Comparison of ENCODE assay signal across 18 cellular contexts in the genomic region with DNA sequence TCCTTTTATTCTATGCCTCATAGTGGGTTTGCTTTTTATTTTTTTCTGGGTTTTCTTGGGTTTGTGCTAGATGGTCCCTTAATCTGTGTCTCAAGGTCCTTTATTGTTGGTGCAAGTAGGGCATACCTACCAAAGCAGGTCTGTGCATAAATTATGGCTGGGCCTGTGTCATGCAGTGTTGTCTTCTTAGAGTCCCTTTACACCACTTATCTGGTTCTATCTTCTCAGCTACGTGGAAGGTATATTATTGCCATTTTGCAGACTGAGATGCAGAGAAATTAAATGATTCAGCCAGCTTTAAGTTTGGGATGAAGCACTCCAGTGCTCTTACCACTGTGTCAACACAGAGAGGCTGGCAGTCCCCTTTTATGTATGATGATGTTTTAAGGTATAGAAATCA.
DNase-seq lines count a peak whose midpoint lies in the region; ATAC-seq and TF ChIP-seq lines count a peak whose summit lies in the region.
"Had no signal": no experiment of that assay in that cellular context is flagged by ENCODE, and none has a peak within 500 bp of the region (broad histone marks: within the 10 kb centered on the region; RNA-seq: fewer than 3 reads in every experiment).

No MANE protein-coding gene starts in this region.

- H3K9me3 Mint-ChIP-seq in H9, result no peaks in the 10 kb centered on the region
- H3K9me3 Mint-ChIP-seq: CD14-positive monocyte had no signal

- no peaks in the 10 kb centered on the region for H3K9me2 ChIP-seq in SK-N-SH

- H3F3A ChIP-seq in SK-N-SH (replicated peaks; ENCODE audit: insufficient read depth), result no peaks in the 10 kb centered on the region

- H3K4me1 Mint-ChIP-seq in H9, result peaks cover 11 to 13% of the 10 kb centered on the region in 2 experiments
- H3K4me1 Mint-ChIP-seq: CD14-positive monocyte had no signal

- no peak overlapping the region for H3K23ac ChIP-seq in neuronal stem cell (ENCODE audit: low read depth, low read length, poor library complexity)
- H3K23ac ChIP-seq in H9 (ENCODE audit: insufficient read length, low read depth, low read length), result no peak overlapping the region

- H4K8ac ChIP-seq in neuronal stem cell (ENCODE audit: low read depth, low read length), result no peak overlapping the region
- H4K8ac ChIP-seq in H9 (replicated peaks; ENCODE audit: insufficient read length, low read depth, low read length), result no peak overlapping the region

- peak; percentile 35 for ATAC-seq in foreskin keratinocyte
- no peak for ATAC-seq in HG03039 (IDR thresholded peaks at IDR 0.05; ENCODE audit: unreplicated experiment)
- ATAC-seq: GM12878 had no signal

- H4K20me1 ChIP-seq in SK-N-SH (ENCODE audit: insufficient read depth), result no peaks in the 10 kb centered on the region
- H4K20me1 ChIP-seq in H9 (ENCODE audit: control insufficient read depth, insufficient read depth, insufficient read length), result no peaks in the 10 kb centered on the region

- no peak overlapping the region for H2BK20ac ChIP-seq in H9 (ENCODE audit: low read depth, low read length, poor library complexity, severe bottlenecking)

- peak overlapping the region; percentile 52 for H3K4me2 ChIP-seq in SK-N-SH
- H3K4me2 ChIP-seq in neuronal stem cell (ENCODE audit: insufficient read depth, low read length, poor library complexity, severe bottlenecking), result no peak overlapping the region
- no peak overlapping the region for H3K4me2 ChIP-seq in H9 (ENCODE audit: insufficient read depth, insufficient read length, low read length)

- H3K18ac ChIP-seq in neuronal stem cell (ENCODE audit: low read length) (no peak overlapping the region), H9 (ENCODE audit: insufficient read length, low read depth, low read length) (no peak overlapping the region)

- H3K9ac ChIP-seq in SK-N-SH (no peak overlapping the region), neuronal stem cell (ENCODE audit: low read depth, low read length, poor library complexity) (no peak overlapping the region), H9 (ENCODE audit: extremely low read depth, insufficient read length, low read length) (no peak overlapping the region)
- H3K9ac ChIP-seq: GM23248 had no signal

- POLR2A ChIA-PET in SK-N-SH (lab: Yijun Ruan, JAX), result interaction anchor here (0.6 kb wide), 1 partner anchor 11 kb away, joined by 4 read pairs; no protein-coding TSS in a partner anchor

- no peak overlapping the region; a peak in 1 of 7 replicates for H3K27ac Mint-ChIP-seq in H9
- H3K27ac Mint-ChIP-seq: CD14-positive monocyte had no signal

- no peak overlapping the region for H3K56ac ChIP-seq in H9 (ENCODE audit: insufficient read length, low read depth, low read length)

- H4K5ac ChIP-seq in H9 (ENCODE audit: insufficient read length, low read depth, low read length), result no peak overlapping the region

- H3K36me3 Mint-ChIP-seq in H9 (ENCODE audit: insufficient read depth in 1 of 3, low read depth in 3 of 3), result no peaks in the 10 kb centered on the region
- H3K36me3 Mint-ChIP-seq: CD14-positive monocyte had no signal

- H2AFZ ChIP-seq in SK-N-SH (ENCODE audit: low read depth) (peak overlapping the region; percentile 54; the same call in 1 of the 2 replicates), neuronal stem cell (ENCODE audit: low read length) (peak overlapping the region; percentile 27), H9 (ENCODE audit: low read length) (no peak overlapping the region)
- H2AFZ ChIP-seq: GM23248 had no signal

- no peaks in the 10 kb centered on the region for H3K79me1 ChIP-seq in neuronal stem cell (ENCODE audit: low read depth, low read length)
- no peaks in the 10 kb centered on the region for H3K79me1 ChIP-seq in H9 (ENCODE audit: insufficient read depth, low read depth, low read length, poor library complexity, severe bottlenecking)

- H3K23me2 ChIP-seq in H9 (ENCODE audit: insufficient read length, low read depth, low read length, poor library complexity, severe bottlenecking), result no peaks in the 10 kb centered on the region

- no peak overlapping the region for H4K91ac ChIP-seq in neuronal stem cell (ENCODE audit: low read depth, low read length, poor library complexity)
- H4K91ac ChIP-seq in H9 (ENCODE audit: insufficient read length, low read depth, low read length), result no peak overlapping the region

- no peak overlapping the region for H3K4me3 Mint-ChIP-seq in H9
- H3K4me3 Mint-ChIP-seq: CD14-positive monocyte had no signal

- H3K4ac ChIP-seq in neuronal stem cell (ENCODE audit: low read length) (no peak overlapping the region), H9 (ENCODE audit: low read depth, low read length) (no peak overlapping the region)

- H3K36me3 ChIP-seq in SK-N-SH (replicated peaks in 1 of 2; ENCODE audit: control insufficient read depth in 1 of 2, insufficient read depth in 2 of 2, low read length in 1 of 2) (no peaks in the 10 kb centered on the region), neuronal stem cell (replicated peaks in 1 of 2; ENCODE audit: control insufficient read depth in 2 of 2, insufficient read depth in 2 of 2, low read length in 2 of 2) (no peaks in the 10 kb centered on the region), right atrium auricular region (no peaks in the 10 kb centered on the region)

- no peak overlapping the region for H2BK15ac ChIP-seq in neuronal stem cell (ENCODE audit: low read length)
- H2BK15ac ChIP-seq in H9 (ENCODE audit: low read depth, low read length), result no peak overlapping the region

- H3K4me1 ChIP-seq in SK-N-SH (ENCODE audit: control insufficient read depth in 1 of 2, insufficient read depth in 2 of 2, low read depth in 1 of 2, low read length in 1 of 2), result peaks cover 0 to 14% of the 10 kb centered on the region in 2 experiments; a peak in 3 of 4 replicates
- H3K4me1 ChIP-seq in foreskin keratinocyte, result peaks cover 12% of the 10 kb centered on the region
- peaks cover 3 to 42% of the 10 kb centered on the region in 2 donors for H3K4me1 ChIP-seq in neuronal stem cell (ENCODE audit: control insufficient read depth in 2 of 2, insufficient read depth in 1 of 2, low read depth in 1 of 2, low read length in 2 of 2)
- 0 out of 2 replicates have a peak, but pooled peaks cover 2% of the 10 kb centered on the region for H3K4me1 ChIP-seq in H9 (ENCODE audit: insufficient read depth, low read length)
- H3K4me1 ChIP-seq in right atrium auricular region, result no peaks in the 10 kb centered on the region

- H3K27ac ChIP-seq in SK-N-SH (ENCODE audit: low read depth in 2 of 2, low read length in 1 of 2), result peak overlapping the region in 1 of 2 experiments; percentile 92; a peak in 2 of 4 replicates
- H3K27ac ChIP-seq in foreskin keratinocyte, result no peak overlapping the region
- H3K27ac ChIP-seq in neuronal stem cell (replicated peaks; ENCODE audit: low read length), result no peak overlapping the region
- H3K27ac ChIP-seq in H9 (ENCODE audit: insufficient read length, low read depth, low read length), result no peak overlapping the region
- H3K27ac ChIP-seq in right atrium auricular region, result no peak overlapping the region
- H3K27ac ChIP-seq: GM23248, HL-60 had no signal

- H3K9me3 ChIP-seq in SK-N-SH, result no peaks in the 10 kb centered on the region
- H3K9me3 ChIP-seq in neuronal stem cell (replicated peaks in 1 of 2; ENCODE audit: control insufficient read depth in 2 of 2, insufficient read depth in 1 of 2, low read depth in 1 of 2, low read length in 2 of 2), result no peaks in the 10 kb centered on the region
- no peaks in the 10 kb centered on the region for H3K9me3 ChIP-seq in H9 (ENCODE audit: control insufficient read depth, low read depth, low read length)
- H3K9me3 ChIP-seq in right atrium auricular region, result no peaks in the 10 kb centered on the region

- DNase-seq in NCI-H146 (lab: John Stamatoyannopoulos, UW) (peak; percentile 57), SK-N-SH (no peak), foreskin keratinocyte (no peak), neuronal stem cell (ENCODE audit: low spot score) (no peak), H9 (no peak), right atrium auricular region (ENCODE audit: low spot score) (no peak)
- DNase-seq in activated CD4-positive, alpha-beta T cell treated with anti-CD3 and anti-CD28 coated beads, Interleukin-2, amount 50 U/mL, for 48 hours, result no peak
- DNase-seq: ACHN; AML-193; DMS 273 treated with DMSO at 0.1 percent for 48 hours; GDM1; NCI-H2029 treated with DMSO at 0.1 percent for 48 hours; NK-92 treated with Interleukin-12 subunit alpha and Interleukin-12 subunit beta, amount 100 ng/mL, for 24 hours had no signal

- H2BK120ac ChIP-seq in neuronal stem cell (ENCODE audit: low read depth, low read length), result no peak overlapping the region
- no peak overlapping the region for H2BK120ac ChIP-seq in H9 (ENCODE audit: low read depth, low read length, poor library complexity, severe bottlenecking)

- H3K14ac ChIP-seq in neuronal stem cell (ENCODE audit: low read length) (no peak overlapping the region), H9 (ENCODE audit: insufficient read depth, low read length) (no peak overlapping the region)

- no peaks in the 10 kb centered on the region for H3K27me3 ChIP-seq in SK-N-SH (ENCODE audit: insufficient read depth)
- H3K27me3 ChIP-seq in foreskin keratinocyte, result no peaks in the 10 kb centered on the region
- no peaks in the 10 kb centered on the region for H3K27me3 ChIP-seq in neuronal stem cell (ENCODE audit: control insufficient read depth in 3 of 3, insufficient read depth in 3 of 3, low read depth in 1 of 3, low read length in 3 of 3)
- no peaks in the 10 kb centered on the region for H3K27me3 ChIP-seq in H9 (ENCODE audit: insufficient read depth, low read length)
- no peaks in the 10 kb centered on the region for H3K27me3 ChIP-seq in right atrium auricular region

- no peak for TF ChIP-seq EP300 in SK-N-SH (IDR thresholded peaks at IDR 0.05; ENCODE audit: borderline replicate concordance in 1 of 2, low read depth in 1 of 2, low read length in 1 of 2)

- TF ChIP-seq CTCF in SK-N-SH (IDR thresholded peaks at IDR 0.05) (no peak), foreskin keratinocyte (conservative IDR thresholded peaks at IDR 0.05) (no peak), H9 (conservative IDR thresholded peaks at IDR 0.05) (no peak), right atrium auricular region (IDR thresholded peaks at IDR 0.05) (no peak)

- no peak overlapping the region for H3T11ph ChIP-seq in H9 (ENCODE audit: low read length)

- no peak overlapping the region for H2BK5ac ChIP-seq in neuronal stem cell (ENCODE audit: low read length)
- H2BK5ac ChIP-seq in H9 (ENCODE audit: insufficient read length, low read length), result no peak overlapping the region

- H3K27me3 Mint-ChIP-seq in H9 (ENCODE audit: low read depth), result no peaks in the 10 kb centered on the region

- CTCF ChIA-PET in SK-N-SH (lab: Yijun Ruan, JAX), result no interaction called here

- H2AK5ac ChIP-seq in neuronal stem cell (ENCODE audit: low read depth, low read length) (no peak overlapping the region), H9 (ENCODE audit: insufficient read length, low read length) (no peak overlapping the region)

- H2BK12ac ChIP-seq in neuronal stem cell (ENCODE audit: low read length), result no peak overlapping the region
- H2BK12ac ChIP-seq in H9 (ENCODE audit: insufficient read length, low read depth, low read length), result no peak overlapping the region

- H3K79me2 ChIP-seq in SK-N-SH (ENCODE audit: insufficient read depth), result no peaks in the 10 kb centered on the region
- no peaks in the 10 kb centered on the region for H3K79me2 ChIP-seq in H9 (ENCODE audit: insufficient read depth, low read length)

- 18% methylated on average over 1 of the region's 1 CpG for WGBS in SK-N-SH (ENCODE audit: low lambda C conversion rate)
- no CpG with 5 or more reads among the region's 1 CpG for WGBS in neuronal stem cell (ENCODE audit: extremely low coverage in 2 of 2, insufficient read length in 2 of 2, insufficient replicate concordance in 1 of 2), 2 donors
- WGBS in H9 (ENCODE audit: extremely low coverage, insufficient read length, low lambda C conversion rate), result no CpG with 5 or more reads among the region's 1 CpG

- H3K4me3 ChIP-seq in SK-N-SH (ENCODE audit: low read depth in 2 of 2, low read length in 1 of 2), result no peak overlapping the region
- peak overlapping the region in 1 of 2 donors; percentile 7 for H3K4me3 ChIP-seq in neuronal stem cell (ENCODE audit: low read length in 2 of 2)
- H3K4me3 ChIP-seq in right atrium auricular region, result no peak overlapping the region
- H3K4me3 ChIP-seq: GM12878, GM23248 had no signal

- no peak for TF ChIP-seq RAD21 in SK-N-SH (IDR thresholded peaks at IDR 0.05; ENCODE audit: low read length)
